Comparison of ENCODE assay signal across 13 cellular contexts in genomic region chr3:31035681-31036080, GRCh38.
"Had no signal": no experiment of that assay in that cellular context is flagged by ENCODE, and none has a peak within 500 bp of the region (broad histone marks: within the 10 kb centered on the region; RNA-seq: fewer than 3 reads in every experiment).

No MANE protein-coding gene starts in this region.

- H3K9me3 ChIP-seq: tibial artery, uterus had no signal

- H3K27ac ChIP-seq: skin epidermis, tibial artery, uterus, VCaP had no signal

- H3K36me3 ChIP-seq: tibial artery, uterus had no signal

- H3K4me1 ChIP-seq: tibial artery, uterus had no signal

- H3K4me3 ChIP-seq: skin epidermis, tibial artery, uterus had no signal

- H3K27me3 ChIP-seq: tibial artery, uterus had no signal

- ATAC-seq: stimulated activated naive B cell treated with anti-CD40 and anti-IgM and Interleukin-4, amounts not matched to agents 10 μg/mL and 1 μg/mL and 100 μg/mL, for 72 hours had no signal

- DNase-seq: activated CD4-positive, alpha-beta memory T cell treated with anti-CD3 and anti-CD28 coated beads, Interleukin-2, amount 10 ng/mL, durations not matched to agents 7 days and 5 days; activated CD4-positive, alpha-beta T cell treated with anti-CD3 and anti-CD28 coated beads for 1 hour; activated naive CD4-positive, alpha-beta T cell treated with anti-CD3 and anti-CD28 coated beads, Interleukin-2, amount 10 ng/mL, durations not matched to agents 7 days and 5 days; activated T-cell treated with anti-CD3 and anti-CD28 coated beads, Interleukin-2, amount 50 U/mL, for 24 hours; glutamatergic neuron; occipital lobe; stimulated activated CD4-positive, alpha-beta T cell treated with anti-CD3 and anti-CD28 coated beads, Interleukin-15, amount 100 ng/mL, for 24 hours; stimulated activated CD4-positive, alpha-beta T cell treated with anti-CD3 and anti-CD28 coated beads, Interleukin-4, amount 100 ng/mL, for 1 hour; stimulated activated naive B cell treated with anti-CD40 and anti-IgM and Interleukin-4, amounts not matched to agents 10 μg/mL and 1 μg/mL and 100 μg/mL, for 72 hours; tibial artery; uterus had no signal
